In genomic region chr19:10503002-10503789, GRCh38 we compare ENCODE assay signal across 8 cellular contexts. TPM values are rescaled to one million over a fixed set of nuclear protein-coding genes. Genes with fewer than 3 reads are reported as not detected.
DNase-seq lines count a peak whose midpoint lies in the region; ATAC-seq and TF ChIP-seq lines count a peak whose summit lies in the region.

Gene KEAP1, minus strand, starts transcription at chr19:10503356. Its CDS starts 3,323 bp downstream, at chr19:10500033.

- H3K4me3 Mint-ChIP-seq in T-cell = peak within 1 kb of the TSS; percentile 83 to 91 (median 91)

- intact Hi-C loops in left lung (cut with DNase I) = no loop called here

- CTCF ChIA-PET in BJ (lab: Yijun Ruan, JAX) = interaction anchor here (0.6 to 1.5 kb wide), 3 partner anchors 69 to 76 kb away, joined by 3 to 4 read pairs (median 3); no protein-coding TSS in a partner anchor
- CTCF ChIA-PET in T-cell (lab: Charles Lee) = interaction anchor here (0.6 to 0.7 kb wide), 4 partner anchors 23 to 563 kb away, joined by 3 to 5 read pairs (median 4); no protein-coding TSS in a partner anchor

- H3K9me3 ChIP-seq in left lung = no peaks in the 10 kb centered on the region

- H3K27ac Mint-ChIP-seq in T-cell = peak within 1 kb of the TSS; percentile 89 to 93

- peaks cover 33 to 39% (median 36%) of the 10 kb centered on the region in 3 donors for H3K4me1 Mint-ChIP-seq in T-cell

- H3K36me3 ChIP-seq in BJ (ENCODE audit: control insufficient read depth, insufficient read depth, low read length) = peaks cover 11% of the 10 kb centered on the region
- H3K36me3 ChIP-seq in left lung = peaks cover 0 to 18% of the 10 kb centered on the region in 2 donors

- H3K27ac ChIP-seq in coronary artery = peak within 1 kb of the TSS; percentile 94 to 97
- peak within 1 kb of the TSS; percentile 96 to 98 for H3K27ac ChIP-seq in left lung

- H3K27me3 Mint-ChIP-seq in T-cell = no peaks in the 10 kb centered on the region

- peak; percentile 22 for ATAC-seq in GM19328 (IDR thresholded peaks at IDR 0.05; ENCODE audit: unreplicated experiment)
- ATAC-seq in T-cell (replicated peaks in 1 of 4) = peak in 3 of 4 experiments; percentile 41 to 49 (median 42)
- ATAC-seq in left lung = peak; percentile 18

- H3K27me3 ChIP-seq in BJ (ENCODE audit: control insufficient read depth, insufficient read depth, low read length) (no peaks in the 10 kb centered on the region), left lung (no peaks in the 10 kb centered on the region)

- POLR2A ChIA-PET in BJ (lab: Charles Lee) = interaction anchor here (0.7 kb wide), 1 partner anchor 9 kb away, joined by 3 read pairs; no protein-coding TSS in a partner anchor
- POLR2A ChIA-PET in T-cell (lab: Charles Lee) = no interaction called here

- TF ChIP-seq CTCF in BJ (IDR thresholded peaks at IDR 0.05; ENCODE audit: insufficient read depth, low read depth, low read length) (no peak), coronary artery (IDR thresholded peaks at IDR 0.05) (no peak), left lung (IDR thresholded peaks at IDR 0.05) (no peak)

- peak within 1 kb of the TSS; percentile 97 for H3K4me3 ChIP-seq in BJ (ENCODE audit: low read depth, low read length)
- peak within 1 kb of the TSS; percentile 95 for H3K4me3 ChIP-seq in coronary artery
- H3K4me3 ChIP-seq in left lung = peak within 1 kb of the TSS; percentile 83 to 97

- peaks cover 12 to 57% of the 10 kb centered on the region in 2 donors for H3K4me1 ChIP-seq in left lung

- peaks cover 12% of the 10 kb centered on the region for H3K36me3 Mint-ChIP-seq in T-cell

- no peaks in the 10 kb centered on the region for H3K9me3 Mint-ChIP-seq in T-cell

- no peak for DNase-seq in BJ (ENCODE audit: low read depth)
- DNase-seq in HUDEP-2 (lab: John Stamatoyannopoulos, UW; ENCODE audit: unreplicated experiment in 76 of 76) = peak in 62 of 76 experiments; percentile 27 to 97 (median 58)
- peak in 5 of 34 experiments; percentile 18 to 38 (median 33) for DNase-seq in T-cell
- peak; percentile 84 for DNase-seq in coronary artery (ENCODE audit: low spot score)
- DNase-seq in left lung = peak; percentile 49 to 87
- DNase-seq in stimulated activated CD4-positive, alpha-beta T cell treated with anti-CD3 and anti-CD28 coated beads, Interleukin-4, amount 100 ng/mL, for 48 hours (ENCODE audit: low read depth in 2 of 2) = peak; percentile 26 to 34
- no peak for DNase-seq in GOT3 (lab: John Stamatoyannopoulos, UW)

RNA-seq across cellular contexts. Expression of gene KEAP1, which starts in this region (rescaled TPM):
- polyA plus RNA-seq in BJ (2011; rRNA removed) = 47.3 and 114 TPM in 2 replicates
- 73.1 and 104 TPM in 2 replicates for polyA minus RNA-seq in BJ (2011; rRNA and poly(A)+ RNA removed)
- 10 to 100 TPM; 18.4 to 64.2 (median 56.0) TPM for total RNA-seq in T-cell
- 10 to 100 TPM; 56.0 to 82.2 TPM for total RNA-seq in left lung

Comparison
In these comparisons a context has a peak if more than half of its experiments do, and no peak if none do; other contexts are left out.
1. DNase-seq: peak in HUDEP-2 (62 of 76), coronary artery (single experiment), left lung (2 of 2) and stimulated activated CD4-positive, alpha-beta T cell treated with anti-CD3 and anti-CD28 coated beads, Interleukin-4, amount 100 ng/mL, for 48 hours (2 of 2); none in BJ (single experiment) and GOT3 (single experiment).
2. Peak in every context shown above with its lines, with median percentiles within 50 percentile points of each other: H3K4me3 ChIP-seq and ATAC-seq.